Comparison of ENCODE assay signal across 14 cellular contexts in the genomic region with DNA sequence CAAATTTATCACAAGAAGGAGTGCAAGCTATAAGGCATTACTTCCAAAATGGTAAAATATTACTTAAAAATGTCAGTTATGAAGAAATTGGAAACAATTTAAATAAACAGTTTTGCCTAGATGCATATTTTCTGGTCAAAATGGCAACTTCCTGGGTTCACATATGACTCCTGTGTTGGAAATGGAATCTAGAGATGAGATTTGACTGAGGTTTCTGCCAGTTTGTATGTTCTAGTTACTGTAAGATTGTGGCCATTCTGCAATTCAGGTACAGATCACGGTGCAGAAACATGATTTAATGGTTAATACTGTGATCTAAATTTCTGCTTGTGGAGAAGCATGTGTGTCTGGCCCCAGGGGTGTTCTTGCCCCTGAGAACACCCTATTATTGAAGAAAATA.
A peak's percentile ranks its signal among the peaks of the same experiment; 100 is the strongest.
DNase-seq lines count a peak whose midpoint lies in the region; ATAC-seq lines count a peak whose summit lies in the region.
"Had no signal": no experiment of that assay in that cellular context is flagged by ENCODE, and none has a peak within 500 bp of the region (broad histone marks: within the 10 kb centered on the region; RNA-seq: fewer than 3 reads in every experiment).

No MANE protein-coding gene starts in this region.

- ATAC-seq in GM18499 (IDR thresholded peaks at IDR 0.05; ENCODE audit: insufficient read depth, unreplicated experiment) (peak; percentile 11), GM19438 (IDR thresholded peaks at IDR 0.05; ENCODE audit: low read depth, unreplicated experiment) (peak; percentile 29), HG02642 (IDR thresholded peaks at IDR 0.05; ENCODE audit: poor library complexity, unreplicated experiment) (peak; percentile 14), HG03175 (IDR thresholded peaks at IDR 0.05; ENCODE audit: unreplicated experiment) (peak; percentile 47)
- ATAC-seq: A549, mucosa of descending colon had no signal

- DNase-seq in KG1 (lab: John Stamatoyannopoulos, UW) (no peak), pons (ENCODE audit: low spot score) (no peak), foreskin melanocyte (no peak), DMS53 (lab: John Stamatoyannopoulos, UW) (no peak)
- DNase-seq: activated CD4-positive, alpha-beta memory T cell treated with anti-CD3 and anti-CD28 coated beads, Interleukin-2, amount 10 ng/mL, durations not matched to agents 7 days and 5 days; COR-L47; mucosa of descending colon; NCI-H1048; NCI-H524 had no signal
